Comparison of ENCODE assay signal across 1 cellular context in the genomic region with DNA sequence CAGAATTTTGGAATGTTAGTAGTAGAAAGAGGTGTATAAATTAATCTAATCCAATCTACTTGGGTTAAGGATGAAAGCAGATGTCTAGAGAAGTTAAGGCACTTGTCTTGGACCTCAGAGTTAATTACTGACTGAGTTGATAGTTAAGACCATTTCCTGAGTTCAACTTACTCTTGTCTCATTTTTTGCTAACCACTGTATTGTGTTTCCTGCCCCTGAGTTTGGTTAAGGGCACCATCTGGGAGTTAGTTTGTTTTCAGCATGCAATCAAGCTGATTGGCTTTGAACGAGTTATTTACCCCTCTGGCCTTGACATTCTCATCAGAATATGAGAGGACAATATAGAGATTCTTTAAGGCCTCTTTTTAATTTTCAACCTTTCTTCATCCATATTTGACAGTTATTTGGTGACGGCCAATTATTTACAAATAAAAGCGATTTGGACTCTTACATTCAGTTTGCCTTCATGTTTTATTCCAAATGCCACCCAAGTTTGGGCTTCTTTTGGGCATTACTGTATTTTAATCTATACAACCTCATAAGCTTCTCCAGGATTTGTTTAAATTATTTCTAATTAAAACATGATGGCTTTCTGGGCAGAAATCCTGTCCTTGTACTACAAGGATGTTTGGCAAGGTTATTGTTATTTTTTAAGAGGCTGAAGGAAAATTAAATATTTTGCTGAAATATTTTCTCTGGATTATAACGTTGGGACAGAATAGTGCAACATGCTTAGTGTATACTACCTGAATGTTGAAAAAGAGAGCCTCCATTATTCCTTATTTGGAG.
TF ChIP-seq lines count a peak whose summit lies in the region.

No MANE protein-coding gene starts in this region.

TF ChIP-seq in IMR-90, 13 proteins besides CTCF, POLR2A, EP300 and RAD21 (continued from another document):
- TF ChIP-seq MAZ (IDR thresholded peaks at IDR 0.05; ENCODE audit: borderline replicate concordance, low read depth, low read length) = no peak
